ENCODE assay signal across 8 cellular contexts in genomic region chr11:65571940-65572339, GRCh38. TPM values are rescaled to one million over a fixed set of nuclear protein-coding genes. Genes with fewer than 3 reads are reported as not detected.
A peak's percentile ranks its signal among the peaks of the same experiment; 100 is the strongest.
DNase-seq lines count a peak whose midpoint lies in the region; ATAC-seq, FAIRE-seq and TF ChIP-seq lines count a peak whose summit lies in the region.

No MANE protein-coding gene starts in this region.

- ATAC-seq in HG02798 (IDR thresholded peaks at IDR 0.05; ENCODE audit: poor library complexity, unreplicated experiment), result no peak

- no peak for DNase-seq in AG10803 (ENCODE audit: low read depth)
- peak in 1 of 3 donors; percentile 68 for DNase-seq in Peyer's patch
- DNase-seq in NCI-H1436 treated with DMSO at 0.1 percent for 48 hours (lab: John Stamatoyannopoulos, UW), result no peak
- DNase-seq in frontal cortex (ENCODE audit: low spot score in 2 of 2), result no peak

- no peak for FAIRE-seq in frontal cortex (lab: Jason Lieb, UNC)

- H3F3A ChIP-seq in neural cell (ENCODE audit: insufficient read depth, low read length, poor library complexity, severe bottlenecking), result peaks cover 9% of the 10 kb centered on the region

- H3K4me1 ChIP-seq in Peyer's patch (peaks cover 8 to 62% (median 35%) of the 10 kb centered on the region in 4 donors), ectodermal cell (ENCODE audit: control insufficient read depth, insufficient read depth, low read length) (peaks cover 29% of the 10 kb centered on the region)

- peaks cover 53% of the 10 kb centered on the region for H3K79me2 ChIP-seq in neural cell (replicated peaks; ENCODE audit: insufficient read depth, low read length)

- peak overlapping the region; percentile 96 for H3K4me3 ChIP-seq in AG10803 (ENCODE audit: low read length)
- H3K4me3 ChIP-seq in GM12875 (ENCODE audit: low read depth, low read length), result peak overlapping the region; percentile 100
- peak overlapping the region; percentile 77 to 96 (median 87) for H3K4me3 ChIP-seq in Peyer's patch
- H3K4me3 ChIP-seq in ectodermal cell (ENCODE audit: insufficient read depth, low read depth, low read length), result peak overlapping the region; percentile 52
- peak overlapping the region; percentile 82 for H3K4me3 ChIP-seq in neural cell (ENCODE audit: low read length)

- TF ChIP-seq CTCF in AG10803 (conservative IDR thresholded peaks at IDR 0.05; ENCODE audit: low read length) (peak; percentile 40), GM12875 (IDR thresholded peaks at IDR 0.05; ENCODE audit: borderline replicate concordance, insufficient read depth, low read depth, low read length) (peak; percentile 26; the same call in 1 of the 2 replicates), Peyer's patch (IDR thresholded peaks at IDR 0.05) (peak in 3 of 6 experiments; percentile 39 to 49 (median 46)), neural cell (IDR thresholded peaks at IDR 0.05; ENCODE audit: poor library complexity, severe bottlenecking) (peak; percentile 65)

- WGBS in ectodermal cell, 2 experiments, result 4% methylated on average over 11 of the region's 11 CpGs

- TF ChIP-seq RAD21 in neural cell (conservative IDR thresholded peaks at IDR 0.05), result peak; percentile 59

- no peak overlapping the region for H2AFZ ChIP-seq in neural cell (ENCODE audit: low read depth, low read length)

- H3K27me3 ChIP-seq in Peyer's patch, result no peaks in the 10 kb centered on the region
- peaks cover 39% of the 10 kb centered on the region for H3K27me3 ChIP-seq in ectodermal cell (ENCODE audit: control insufficient read depth, insufficient read depth, low read length, poor library complexity, severe bottlenecking)
- H3K27me3 ChIP-seq in neural cell (ENCODE audit: insufficient read depth, low read depth, low read length), result peaks cover 7% of the 10 kb centered on the region

- H3K9me3 ChIP-seq in Peyer's patch (no peaks in the 10 kb centered on the region), ectodermal cell (ENCODE audit: control insufficient read depth, low read length) (no peaks in the 10 kb centered on the region), neural cell (ENCODE audit: low read length) (no peaks in the 10 kb centered on the region)

- no peak for TF ChIP-seq EP300 in neural cell (conservative IDR thresholded peaks at IDR 0.05; ENCODE audit: poor library complexity, severe bottlenecking)

- H3K36me3 ChIP-seq in Peyer's patch (no peaks in the 10 kb centered on the region), ectodermal cell (ENCODE audit: control insufficient read depth, insufficient read depth, low read length) (no peaks in the 10 kb centered on the region), neural cell (ENCODE audit: insufficient read depth, low read length) (no peaks in the 10 kb centered on the region)

- peak overlapping the region; percentile 91 for H3K9ac ChIP-seq in neural cell (ENCODE audit: low read length)

- peak overlapping the region; percentile 96 for H3K4me2 ChIP-seq in neural cell (ENCODE audit: low read length)

- peaks cover 15% of the 10 kb centered on the region for H4K20me1 ChIP-seq in neural cell (ENCODE audit: insufficient read depth)

- H3K9me2 ChIP-seq in neural cell (ENCODE audit: insufficient read depth, low read length), result no peaks in the 10 kb centered on the region

- peak overlapping the region; percentile 90 to 97 (median 94) for H3K27ac ChIP-seq in Peyer's patch
- no peak overlapping the region for H3K27ac ChIP-seq in ectodermal cell (ENCODE audit: insufficient read depth, low read depth, low read length, poor library complexity, severe bottlenecking)
- peak overlapping the region; percentile 73 for H3K27ac ChIP-seq in neural cell (ENCODE audit: low read length)

- no peak for TF ChIP-seq POLR2A in Peyer's patch (IDR thresholded peaks at IDR 0.05)

TF ChIP-seq in neural cell, 6 proteins besides CTCF, POLR2A, EP300 and RAD21:
- TF ChIP-seq POLR2AphosphoS5 (IDR thresholded peaks at IDR 0.05), result no peak
- TF ChIP-seq SMC3 (conservative IDR thresholded peaks at IDR 0.05; ENCODE audit: poor library complexity), result peak; percentile 66

RNA-seq across cellular contexts. Expression of gene FAM89B, which starts 0.4 kb away (rescaled TPM):
- total RNA-seq in Peyer's patch (10 to 100 TPM; 30.8 to 44.6 (median 32.4) TPM), frontal cortex (19.6 TPM)
- polyA plus RNA-seq in ectodermal cell (2013, experiment 1 of 4), result 38.9 TPM
- polyA plus RNA-seq in ectodermal cell (2013, experiment 2 of 4), result 37.2 TPM
- 35.1 TPM for polyA plus RNA-seq in ectodermal cell (2013, experiment 3 of 4)
- 41.0 TPM for polyA plus RNA-seq in ectodermal cell (2013, experiment 4 of 4)
- 75.1 and 86.1 TPM in 2 replicates for polyA plus RNA-seq in neural cell
- polyA minus RNA-seq in neural cell, result 52.6 and 57.5 TPM in 2 replicates

RNA-seq across cellular contexts. Expression of gene ZNRD2, which starts 1.7 kb away (rescaled TPM):
- total RNA-seq in Peyer's patch (10 to 100 TPM; 16.5 to 25.7 (median 25.4) TPM), frontal cortex (15.9 TPM)
- polyA plus RNA-seq in ectodermal cell (2013, experiment 1 of 4), result 38.2 TPM
- 41.3 TPM for polyA plus RNA-seq in ectodermal cell (2013, experiment 2 of 4)
- 33.5 TPM for polyA plus RNA-seq in ectodermal cell (2013, experiment 3 of 4)
- polyA plus RNA-seq in ectodermal cell (2013, experiment 4 of 4), result 38.4 TPM
- 35.4 and 36.2 TPM in 2 replicates for polyA plus RNA-seq in neural cell
- 16.4 and 24.8 TPM in 2 replicates for polyA minus RNA-seq in neural cell

RNA-seq across cellular contexts. Expression of gene EHBP1L1, which starts 3.9 kb away (rescaled TPM):
- total RNA-seq in Peyer's patch (100 to 1,000 TPM in 3 of 4 donors, 10 to 100 TPM in 1; 65.2 to 163 (median 121) TPM), frontal cortex (8.6 TPM)
- polyA plus RNA-seq in ectodermal cell (2013, experiment 1 of 4), result 5.0 TPM
- 6.8 TPM for polyA plus RNA-seq in ectodermal cell (2013, experiment 2 of 4)
- 5.3 TPM for polyA plus RNA-seq in ectodermal cell (2013, experiment 3 of 4)
- 7.5 TPM for polyA plus RNA-seq in ectodermal cell (2013, experiment 4 of 4)
- 18.3 and 19.8 TPM in 2 replicates for polyA plus RNA-seq in neural cell
- polyA minus RNA-seq in neural cell, result 5.4 and 8.6 TPM in 2 replicates

RNA-seq across cellular contexts. Expression of gene LTBP3, which starts 13.8 kb away (rescaled TPM):
- total RNA-seq in Peyer's patch, result 100 to 1,000 TPM in 1 of 4 donors, 10 to 100 TPM in 3; 42.0 to 150 (median 88.3) TPM
- 9.3 TPM for polyA plus RNA-seq in ectodermal cell (2013, experiment 1 of 4)
- polyA plus RNA-seq in ectodermal cell (2013, experiment 2 of 4), result 11.2 TPM
- 15.5 TPM for polyA plus RNA-seq in ectodermal cell (2013, experiment 3 of 4)
- 13.8 TPM for polyA plus RNA-seq in ectodermal cell (2013, experiment 4 of 4)
- 3.5 and 4.6 TPM in 2 replicates for polyA plus RNA-seq in neural cell
- 0.97 and 2.3 TPM in 2 replicates for polyA minus RNA-seq in neural cell
- total RNA-seq in frontal cortex, result 17.5 TPM

RNA-seq across cellular contexts. Expression of gene KCNK7, which starts 23.7 kb away (rescaled TPM):
- total RNA-seq in Peyer's patch, result 1 to 10 TPM in 3 of 4 donors, not detected in 1; 1.5 to 3.5 (median 2.5) TPM
- not detected for polyA plus RNA-seq in ectodermal cell (2013, experiment 1 of 4)
- 0.30 TPM for polyA plus RNA-seq in ectodermal cell (2013, experiment 2 of 4)
- 0.27 TPM for polyA plus RNA-seq in ectodermal cell (2013, experiment 3 of 4)
- 0.16 TPM for polyA plus RNA-seq in ectodermal cell (2013, experiment 4 of 4)
- 1.1 TPM in 1 of 2 replicates, not detected in the other for polyA plus RNA-seq in neural cell
- 0.49 TPM in 1 of 2 replicates, not detected in the other for polyA minus RNA-seq in neural cell
- not detected for total RNA-seq in frontal cortex
